Comparison of ENCODE assay signal across 8 cellular contexts in the genomic region with DNA sequence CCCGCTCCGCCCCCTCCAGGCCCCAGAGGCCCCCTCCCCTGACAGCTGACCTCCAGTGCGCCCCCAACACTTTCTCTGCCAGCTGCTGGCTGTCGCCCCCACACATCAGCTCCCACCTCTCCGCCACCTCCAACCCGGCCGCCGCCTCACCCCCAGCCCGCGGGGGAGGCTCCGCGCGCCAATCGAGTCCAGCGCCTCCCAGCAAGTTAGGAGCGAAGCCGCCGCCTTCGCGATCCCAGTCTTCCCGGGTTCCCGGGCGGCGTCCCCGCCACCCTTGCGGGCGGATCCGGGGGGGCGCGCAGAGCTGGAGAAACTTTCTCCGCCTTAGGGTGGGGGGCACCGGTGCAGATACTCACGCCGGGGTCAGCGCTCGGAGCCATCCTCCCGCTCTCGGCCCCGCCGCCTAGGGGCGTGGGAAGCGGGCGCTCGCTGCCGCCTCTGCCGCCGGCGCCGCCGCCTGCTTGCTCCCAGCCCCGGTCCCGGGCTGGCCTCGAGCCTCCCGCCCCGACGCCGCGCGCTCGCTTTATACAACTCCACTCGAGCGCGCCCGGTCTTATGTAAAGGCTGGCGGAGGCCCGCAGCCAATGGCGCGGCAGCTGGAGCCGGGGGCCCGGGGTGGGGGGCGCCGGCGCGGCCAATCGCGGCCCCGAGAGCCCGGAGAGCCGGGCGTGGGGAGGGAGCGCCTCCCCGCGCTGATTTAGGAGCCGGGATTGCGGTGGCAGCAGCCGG.
DNase-seq lines count a peak whose midpoint lies in the region; FAIRE-seq and TF ChIP-seq lines count a peak whose summit lies in the region.

A gene with protein sequence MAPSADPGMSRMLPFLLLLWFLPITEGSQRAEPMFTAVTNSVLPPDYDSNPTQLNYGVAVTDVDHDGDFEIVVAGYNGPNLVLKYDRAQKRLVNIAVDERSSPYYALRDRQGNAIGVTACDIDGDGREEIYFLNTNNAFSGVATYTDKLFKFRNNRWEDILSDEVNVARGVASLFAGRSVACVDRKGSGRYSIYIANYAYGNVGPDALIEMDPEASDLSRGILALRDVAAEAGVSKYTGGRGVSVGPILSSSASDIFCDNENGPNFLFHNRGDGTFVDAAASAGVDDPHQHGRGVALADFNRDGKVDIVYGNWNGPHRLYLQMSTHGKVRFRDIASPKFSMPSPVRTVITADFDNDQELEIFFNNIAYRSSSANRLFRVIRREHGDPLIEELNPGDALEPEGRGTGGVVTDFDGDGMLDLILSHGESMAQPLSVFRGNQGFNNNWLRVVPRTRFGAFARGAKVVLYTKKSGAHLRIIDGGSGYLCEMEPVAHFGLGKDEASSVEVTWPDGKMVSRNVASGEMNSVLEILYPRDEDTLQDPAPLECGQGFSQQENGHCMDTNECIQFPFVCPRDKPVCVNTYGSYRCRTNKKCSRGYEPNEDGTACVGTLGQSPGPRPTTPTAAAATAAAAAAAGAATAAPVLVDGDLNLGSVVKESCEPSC (minus strand): TSS at position 529 of the 729 bp plus-strand sequence. CDS start 149 bp downstream, at position 380.

- peak within 1 kb of the TSS; percentile 33 for H3K4me3 ChIP-seq in skeletal muscle cell (ENCODE audit: low read depth, low read length)

- FAIRE-seq in H54 (lab: Jason Lieb, UNC): no peak

- no peak for TF ChIP-seq POLR2A in H54 (IDR thresholded peaks at IDR 0.05; ENCODE audit: low read depth, low read length)

- DNase-seq in stimulated activated CD4-positive, alpha-beta T cell treated with anti-CD3 and anti-CD28 coated beads, Interleukin-4, amount 100 ng/mL, for 1 hour: peak; percentile 11
- DNase-seq in stimulated activated CD4-positive, alpha-beta T cell treated with anti-CD3 and anti-CD28 coated beads, Interleukin-12 subunit alpha, Interleukin-12 subunit beta, amount 100 ng/mL, for 4 hours: no peak
- DNase-seq in amygdala (lab: John Stamatoyannopoulos, UW) (peak in 52 of 56 donors; percentile 5 to 83 (median 62)), iPS-NIHi11 (ENCODE audit: low spot score) (peak; percentile 96), skeletal muscle cell (ENCODE audit: low read depth) (no peak), GOT3 (lab: John Stamatoyannopoulos, UW) (no peak), KG1 (lab: John Stamatoyannopoulos, UW) (no peak), H54 (ENCODE audit: insufficient read length, low spot score) (no peak)

Comparison
In these comparisons a context has a peak if more than half of its experiments do, and no peak if none do; other contexts are left out.
1. DNase-seq: peak in stimulated activated CD4-positive, alpha-beta T cell treated with anti-CD3 and anti-CD28 coated beads, Interleukin-4, amount 100 ng/mL, for 1 hour (single experiment), amygdala (52 of 56) and iPS-NIHi11 (single experiment); none in stimulated activated CD4-positive, alpha-beta T cell treated with anti-CD3 and anti-CD28 coated beads, Interleukin-12 subunit alpha, Interleukin-12 subunit beta, amount 100 ng/mL, for 4 hours (single experiment), skeletal muscle cell (single experiment), GOT3 (single experiment), KG1 (single experiment) and H54 (single experiment).